Comparison of ENCODE assay signal across 8 cellular contexts in the genomic region with DNA sequence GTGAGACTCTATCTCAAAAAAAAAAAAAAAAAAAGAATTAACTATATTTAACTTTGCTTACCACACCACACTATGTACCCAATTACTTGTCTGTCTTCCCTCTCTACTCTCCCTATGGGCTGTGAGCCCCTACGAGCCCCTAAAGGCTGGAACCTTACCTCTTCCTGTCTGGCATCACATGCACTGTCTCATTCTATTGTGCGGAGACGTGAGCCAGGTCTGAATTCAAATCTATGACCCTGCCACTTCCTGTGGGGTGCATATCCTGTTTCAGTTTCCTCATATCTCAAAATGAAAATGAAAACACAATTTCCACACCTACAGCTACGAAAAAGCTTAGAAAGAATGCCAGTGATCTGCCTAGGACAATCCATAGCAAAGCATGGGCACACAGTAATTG. TPM values are rescaled to one million over a fixed set of nuclear protein-coding genes. Genes with fewer than 3 reads are reported as not detected.
DNase-seq lines count a peak whose midpoint lies in the region; ATAC-seq lines count a peak whose summit lies in the region.

No MANE protein-coding gene starts in this region.

- DNase-seq in UCSD-AML1 (lab: John Stamatoyannopoulos, UW; ENCODE audit: unreplicated experiment): peak; percentile 56
- peak; percentile 76 for DNase-seq in dermis blood vessel endothelial cell
- peak in 2 of 3 donors; percentile 17 to 27 for DNase-seq in stimulated activated CD4-positive, alpha-beta T cell treated with anti-CD3 and anti-CD28 coated beads, TNF-alpha, amount 100 ng/mL, for 1 hour (ENCODE audit: low read depth in 3 of 3, low spot score in 1 of 3)
- no peak for DNase-seq in NCI-H146 (lab: John Stamatoyannopoulos, UW)
- no peak for DNase-seq in HAP-1 (ENCODE audit: low spot score in 2 of 2)
- DNase-seq in amniotic stem cell (lab: John Stamatoyannopoulos, UW): no peak

- ATAC-seq in GM18873 (IDR thresholded peaks at IDR 0.05; ENCODE audit: low FRiP score, unreplicated experiment) (peak; percentile 73), HG03025 (IDR thresholded peaks at IDR 0.05; ENCODE audit: low FRiP score, unreplicated experiment) (peak; percentile 67)

- no peaks in the 10 kb centered on the region for H3K36me3 ChIP-seq in HAP-1 (replicated peaks)

- in situ Hi-C loops in HAP-1 (cut with MboI; ENCODE audit: low sequenced_read_pairs): no loop called here

- no peaks in the 10 kb centered on the region for H3K9me3 ChIP-seq in HAP-1

- no peaks in the 10 kb centered on the region for H3K4me1 ChIP-seq in HAP-1

- no peak overlapping the region for H3K4me3 ChIP-seq in HAP-1

- no peaks in the 10 kb centered on the region for H3K27me3 ChIP-seq in HAP-1 (ENCODE audit: low read depth)

RNA-seq across cellular contexts. Expression of gene HS3ST1, which starts 42.9 kb away (rescaled TPM):
- 0.17 and 1.9 TPM in 2 replicates for total RNA-seq in dermis blood vessel endothelial cell

Comparison
In these comparisons a context has a peak if more than half of its experiments do, and no peak if none do; other contexts are left out.
1. DNase-seq: peak in UCSD-AML1 (single experiment), dermis blood vessel endothelial cell (single experiment) and stimulated activated CD4-positive, alpha-beta T cell treated with anti-CD3 and anti-CD28 coated beads, TNF-alpha, amount 100 ng/mL, for 1 hour (2 of 3); none in NCI-H146 (single experiment), HAP-1 (0 of 2) and amniotic stem cell (single experiment).